14 cellular contexts compared by ENCODE assay signal in genomic region chr5:132104561-132104960, GRCh38. TPM values are rescaled to one million over a fixed set of nuclear protein-coding genes. Genes with fewer than 3 reads are reported as not detected.
DNase-seq lines count a peak whose midpoint lies in the region; ATAC-seq and TF ChIP-seq lines count a peak whose summit lies in the region.
"Had no signal": no experiment of that assay in that cellular context is flagged by ENCODE, and none has a peak within 500 bp of the region (broad histone marks: within the 10 kb centered on the region; RNA-seq: fewer than 3 reads in every experiment).

No MANE protein-coding gene starts in this region.

- TF ChIP-seq CTCF in epithelial cell of esophagus (IDR thresholded peaks at IDR 0.05; ENCODE audit: insufficient read depth, low read depth, low read length, missing control alignments) (no peak), adrenal gland (IDR thresholded peaks at IDR 0.05) (no peak)

- peaks cover 68% of the 10 kb centered on the region for H3K4me1 Mint-ChIP-seq in activated T-cell treated with anti-CD3 and anti-CD28 coated beads, Interleukin-2, amount 50 U/mL, for 72 hours (ENCODE audit: low read depth)

- H3K9me3 ChIP-seq in adrenal gland (replicated peaks in 1 of 3): no peaks in the 10 kb centered on the region
- H3K9me3 ChIP-seq: colonic mucosa, heart left ventricle, lower lobe of right lung had no signal

- H3K27ac Mint-ChIP-seq in activated T-cell treated with anti-CD3 and anti-CD28 coated beads, Interleukin-2, amount 50 U/mL, for 72 hours: peak overlapping the region; percentile 52

- H3K4me1 ChIP-seq in adrenal gland (replicated peaks in 1 of 2): peaks cover 8 to 17% of the 10 kb centered on the region in 2 donors
- H3K4me1 ChIP-seq: colonic mucosa had no signal

- no peaks in the 10 kb centered on the region for H3K36me3 ChIP-seq in adrenal gland (replicated peaks in 1 of 2)
- H3K36me3 ChIP-seq: colonic mucosa, heart left ventricle, lower lobe of right lung had no signal

- no peak for TF ChIP-seq POLR2A in adrenal gland (IDR thresholded peaks at IDR 0.05)

- H3K27me3 ChIP-seq in adrenal gland: no peaks in the 10 kb centered on the region
- H3K27me3 ChIP-seq: colonic mucosa, heart left ventricle had no signal

- ATAC-seq in activated T-cell treated with anti-CD3 and anti-CD28 coated beads, Interleukin-2, amount 50 U/mL, for 72 hours (replicated peaks in 1 of 2): peak in 1 of 2 donors; percentile 8
- no peak for ATAC-seq in HG02852 (IDR thresholded peaks at IDR 0.05; ENCODE audit: unreplicated experiment)

- peaks cover 4 to 7% of the 10 kb centered on the region in 2 donors for H3K36me3 Mint-ChIP-seq in activated T-cell treated with anti-CD3 and anti-CD28 coated beads, Interleukin-2, amount 50 U/mL, for 72 hours (ENCODE audit: insufficient read depth in 2 of 2)

- H3K27ac ChIP-seq in adrenal gland: no peak overlapping the region
- H3K27ac ChIP-seq: colonic mucosa had no signal

- peak overlapping the region; percentile 51 to 64 for H3K4me3 Mint-ChIP-seq in activated T-cell treated with anti-CD3 and anti-CD28 coated beads, Interleukin-2, amount 50 U/mL, for 72 hours

- intact Hi-C loops in adrenal gland (cut with DNase I): no loop called here

- DNase-seq in activated T-cell treated with anti-CD3 and anti-CD28 coated beads, Interleukin-2, amount 50 U/mL, for 72 hours: no peak
- no peak for DNase-seq in activated T-cell treated with anti-CD3 and anti-CD28 coated beads, Interleukin-2, amount 50 U/mL, for 1 hour
- DNase-seq in RPMI7951 (ENCODE audit: low read depth) (peak; percentile 77), epithelial cell of esophagus (ENCODE audit: low read depth) (peak; percentile 66), stromal cell of bone marrow (ENCODE audit: low read depth) (peak; percentile 77), NCI-H526 treated with DMSO at 0.1 percent for 48 hours (lab: John Stamatoyannopoulos, UW) (no peak), adrenal gland (no peak)
- DNase-seq: activated T-cell treated with anti-CD3 and anti-CD28 coated beads, Interleukin-2, amount 50 U/mL, for 4 hours; colonic mucosa; GDM1; heart left ventricle had no signal

- H3K9me3 Mint-ChIP-seq in activated T-cell treated with anti-CD3 and anti-CD28 coated beads, Interleukin-2, amount 50 U/mL, for 72 hours: peaks cover 0 to 3% of the 10 kb centered on the region in 2 donors
- H3K9me3 Mint-ChIP-seq: activated T-cell treated with anti-CD3 and anti-CD28 coated beads, Interleukin-2, amount 50 U/mL, for 4 hours had no signal

- H3K4me3 ChIP-seq in epithelial cell of esophagus (ENCODE audit: low read length) (no peak overlapping the region), adrenal gland (no peak overlapping the region)
- H3K4me3 ChIP-seq: colonic mucosa, heart left ventricle, lower lobe of right lung had no signal

- H3K27me3 Mint-ChIP-seq in activated T-cell treated with anti-CD3 and anti-CD28 coated beads, Interleukin-2, amount 50 U/mL, for 72 hours (ENCODE audit: low read depth): no peaks in the 10 kb centered on the region

RNA-seq across cellular contexts. Expression of gene CSF2, which starts 31.0 kb away (rescaled TPM):
- 10 to 100 TPM; 31.1 to 50.7 TPM for total RNA-seq in activated T-cell treated with anti-CD3 and anti-CD28 coated beads, Interleukin-2, amount 50 U/mL, for 72 hours
- total RNA-seq in RPMI7951 (2014; rRNA removed; shearing (Covaris generic)): 4.8 and 6.4 TPM in 2 replicates
- under 1 TPM in 1 of 8 donors, not detected in 7; 0.31 TPM for total RNA-seq in adrenal gland
- polyA plus RNA-seq in adrenal gland: not detected
- total RNA-seq: subcutaneous adipose tissue had no signal
- polyA plus RNA-seq: heart left ventricle had no signal

RNA-seq across cellular contexts. Expression of gene IL3, which starts 44.1 kb away (rescaled TPM):
- total RNA-seq in activated T-cell treated with anti-CD3 and anti-CD28 coated beads, Interleukin-2, amount 50 U/mL, for 72 hours: 1 to 10 TPM; 6.2 to 8.9 TPM
- not detected in 2 replicates for total RNA-seq in RPMI7951 (2014; rRNA removed; shearing (Covaris generic))
- total RNA-seq in adrenal gland: not detected
- polyA plus RNA-seq in adrenal gland: not detected
- total RNA-seq: heart left ventricle, lower lobe of right lung, subcutaneous adipose tissue had no signal
- polyA plus RNA-seq: heart left ventricle had no signal

Comparison
In these comparisons a context has a peak if more than half of its experiments do, and no peak if none do; other contexts are left out.
1. DNase-seq: peak in RPMI7951 (single experiment), epithelial cell of esophagus (single experiment) and stromal cell of bone marrow (single experiment); none in activated T-cell treated with anti-CD3 and anti-CD28 coated beads, Interleukin-2, amount 50 U/mL, for 72 hours (0 of 2), activated T-cell treated with anti-CD3 and anti-CD28 coated beads, Interleukin-2, amount 50 U/mL, for 1 hour (single experiment), NCI-H526 treated with DMSO at 0.1 percent for 48 hours (single experiment) and adrenal gland (0 of 7).